Comparison of ENCODE assay signal across 14 cellular contexts in genomic region chr15:32867313-32867626, GRCh38.
DNase-seq lines count a peak whose midpoint lies in the region; ATAC-seq, FAIRE-seq and TF ChIP-seq lines count a peak whose summit lies in the region.
"Had no signal": no experiment of that assay in that cellular context is flagged by ENCODE, and none has a peak within 500 bp of the region (broad histone marks: within the 10 kb centered on the region; RNA-seq: fewer than 3 reads in every experiment).

No MANE protein-coding gene starts in this region.

- TF ChIP-seq RAD21 in A549 (conservative IDR thresholded peaks at IDR 0.05 in 1 of 2, IDR thresholded peaks at IDR 0.05 in 1 of 2) = no peak

- no peaks in the 10 kb centered on the region for H3K9me3 ChIP-seq in A549
- no peaks in the 10 kb centered on the region for H3K9me3 ChIP-seq in testis
- H3K9me3 ChIP-seq in colonic mucosa = no peaks in the 10 kb centered on the region

- H3K4me3 ChIP-seq in A549 = no peak overlapping the region; the same call in 2 of the 3 replicates
- H3K4me3 ChIP-seq in testis = no peak overlapping the region
- no peak overlapping the region for H3K4me3 ChIP-seq in colonic mucosa

- CTCF ChIA-PET in A549 (lab: Yijun Ruan, JAX) = interaction anchor here (0.6 to 1.9 kb wide), 9 partner anchors 9 to 205 kb away, joined by 3 to 8 read pairs (median 3); no protein-coding TSS in a partner anchor

- POLR2A ChIA-PET in A549 (lab: Yijun Ruan, JAX) = interaction anchor here (0.6 to 1.7 kb wide), 6 partner anchors 11 to 89 kb away, joined by 3 to 7 read pairs (median 4); no protein-coding TSS in a partner anchor

- ATAC-seq in A549 (peak; percentile 91 to 97), HG02970 (IDR thresholded peaks at IDR 0.05; ENCODE audit: low FRiP score, unreplicated experiment) (no peak)
- ATAC-seq: CD8-positive, alpha-beta T cell had no signal

- peaks cover 88% of the 10 kb centered on the region for H3K4me1 Mint-ChIP-seq in HFFc6 (ENCODE audit: low read depth)

- intact Hi-C loops in testis (cut with DNase I; ENCODE audit: low total_unique reads) (no loop called here), colonic mucosa (cut with DNase I) (no loop called here)

- H3K27ac ChIP-seq in A549 = peak overlapping the region; percentile 89
- no peak overlapping the region for H3K27ac ChIP-seq in testis
- H3K27ac ChIP-seq in colonic mucosa = no peak overlapping the region

- H3K4me1 ChIP-seq in A549 = peaks cover 45% of the 10 kb centered on the region
- no peaks in the 10 kb centered on the region for H3K4me1 ChIP-seq in testis
- H3K4me1 ChIP-seq in colonic mucosa = no peaks in the 10 kb centered on the region

- H3K9ac ChIP-seq in colonic mucosa (ENCODE audit: low read depth in 2 of 2, low read length in 2 of 2) = no peak overlapping the region

- TF ChIP-seq EP300 in A549 (IDR thresholded peaks at IDR 0.05) = 0 out of 5 replicates have a peak, but pooled peaks of 1 of the 2 experiments have one; percentile 27

- peak; percentile 96 for FAIRE-seq in A549 (lab: Jason Lieb, UNC)

- no peaks in the 10 kb centered on the region for H3K36me3 ChIP-seq in testis (ENCODE audit: low read depth, missing control alignments)
- no peaks in the 10 kb centered on the region for H3K36me3 ChIP-seq in colonic mucosa

- peak; percentile 78 to 93 for DNase-seq in A549 (ENCODE audit: low read depth in 1 of 2, low spot score in 1 of 2)
- peak; percentile 74 for DNase-seq in HFFc6
- peak; percentile 72 for DNase-seq in amniotic epithelial cell (ENCODE audit: low read depth)
- peak; percentile 88 for DNase-seq in iris pigment epithelial cell (ENCODE audit: low read depth)
- DNase-seq in DMS79 treated with DMSO at 0.1 percent for 48 hours (lab: John Stamatoyannopoulos, UW) = no peak
- no peak for DNase-seq in testis
- no peak for DNase-seq in colonic mucosa
- DNase-seq: activated B cell treated with CpG ODN at 0.5 μM for 24 hours; activated naive CD8-positive, alpha-beta T cell treated with anti-CD3 and anti-CD28 coated beads, Interleukin-2, amount 10 ng/mL, durations not matched to agents 7 days and 5 days; CD8-positive, alpha-beta T cell; H9; NCI-H524; occipital lobe had no signal

- H3K4me2 ChIP-seq in A549 = peak overlapping the region; percentile 72

- H3K27me3 ChIP-seq in testis (no peaks in the 10 kb centered on the region), colonic mucosa (no peaks in the 10 kb centered on the region)

- WGBS in A549 (ENCODE audit: missing lambda C conversion rate) = 13% methylated on average over 9 of the region's 9 CpGs
- 93 to 95% methylated on average over 9 of the region's 9 CpGs for WGBS in testis, 2 donors

- no peak for TF ChIP-seq POLR2A in A549 (IDR thresholded peaks at IDR 0.05; ENCODE audit: low read length)
- no peak for TF ChIP-seq POLR2A in testis (IDR thresholded peaks at IDR 0.05)

- H3K4me3 Mint-ChIP-seq in HFFc6 = peak overlapping the region; percentile 40
- H3K4me3 Mint-ChIP-seq: activated B cell treated with CpG ODN at 0.5 μM for 24 hours; activated naive CD8-positive, alpha-beta T cell treated with anti-CD3 and anti-CD28 coated beads, Interleukin-2, amount 10 ng/mL, durations not matched to agents 7 days and 5 days; CD8-positive, alpha-beta T cell; H9 had no signal

- TF ChIP-seq CTCF in A549 (IDR thresholded peaks at IDR 0.05) (no peak), HFFc6 (IDR thresholded peaks at IDR 0.05) (no peak), testis (IDR thresholded peaks at IDR 0.05) (no peak), colonic mucosa (IDR thresholded peaks at IDR 0.05) (no peak)

- no peaks in the 10 kb centered on the region for H3K9me3 Mint-ChIP-seq in HFFc6
- H3K9me3 Mint-ChIP-seq: activated B cell treated with CpG ODN at 0.5 μM for 24 hours; activated naive CD8-positive, alpha-beta T cell treated with anti-CD3 and anti-CD28 coated beads, Interleukin-2, amount 10 ng/mL, durations not matched to agents 7 days and 5 days; CD8-positive, alpha-beta T cell; H9 had no signal

- H3K27ac Mint-ChIP-seq in HFFc6 = peak overlapping the region; percentile 96
- H3K27ac Mint-ChIP-seq: activated B cell treated with CpG ODN at 0.5 μM for 24 hours; activated naive CD8-positive, alpha-beta T cell treated with anti-CD3 and anti-CD28 coated beads, Interleukin-2, amount 10 ng/mL, durations not matched to agents 7 days and 5 days; CD8-positive, alpha-beta T cell had no signal

- H3K36me3 Mint-ChIP-seq in HFFc6 (ENCODE audit: low read depth) = peaks cover 41% of the 10 kb centered on the region
- H3K36me3 Mint-ChIP-seq: activated naive CD8-positive, alpha-beta T cell treated with anti-CD3 and anti-CD28 coated beads, Interleukin-2, amount 10 ng/mL, durations not matched to agents 7 days and 5 days; CD8-positive, alpha-beta T cell had no signal

- H3K27me3 Mint-ChIP-seq in HFFc6 (ENCODE audit: insufficient read depth) = peaks cover 9% of the 10 kb centered on the region
- H3K27me3 Mint-ChIP-seq: activated B cell treated with CpG ODN at 0.5 μM for 24 hours had no signal

TF ChIP-seq in A549, 52 proteins besides CTCF, POLR2A, EP300 and RAD21 (continues in another document):
- no peak for TF ChIP-seq SMC3 (IDR thresholded peaks at IDR 0.05)
- TF ChIP-seq, protein P1, sequence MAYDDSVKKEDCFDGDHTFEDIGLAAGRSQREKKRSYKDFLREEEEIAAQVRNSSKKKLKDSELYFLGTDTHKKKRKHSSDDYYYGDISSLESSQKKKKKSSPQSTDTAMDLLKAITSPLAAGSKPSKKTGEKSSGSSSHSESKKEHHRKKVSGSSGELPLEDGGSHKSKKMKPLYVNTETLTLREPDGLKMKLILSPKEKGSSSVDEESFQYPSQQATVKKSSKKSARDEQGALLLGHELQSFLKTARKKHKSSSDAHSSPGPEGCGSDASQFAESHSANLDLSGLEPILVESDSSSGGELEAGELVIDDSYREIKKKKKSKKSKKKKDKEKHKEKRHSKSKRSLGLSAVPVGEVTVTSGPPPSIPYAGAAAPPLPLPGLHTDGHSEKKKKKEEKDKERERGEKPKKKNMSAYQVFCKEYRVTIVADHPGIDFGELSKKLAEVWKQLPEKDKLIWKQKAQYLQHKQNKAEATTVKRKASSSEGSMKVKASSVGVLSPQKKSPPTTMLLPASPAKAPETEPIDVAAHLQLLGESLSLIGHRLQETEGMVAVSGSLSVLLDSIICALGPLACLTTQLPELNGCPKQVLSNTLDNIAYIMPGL (CRISPR knock-in tag; IDR thresholded peaks at IDR 0.05; ENCODE audit: borderline replicate concordance) = no peak
- TF ChIP-seq BCL3 (IDR thresholded peaks at IDR 0.05) = 0 out of 3 replicates have a peak, but pooled peaks have one; percentile 40
- no peak for TF ChIP-seq RCOR1 (IDR thresholded peaks at IDR 0.05; ENCODE audit: low read depth, low read length)
- no peak; the same call in 1 of the 2 replicates for TF ChIP-seq HOXB13 (CRISPR knock-in tag; IDR thresholded peaks at IDR 0.05; ENCODE audit: low read depth)
- no peak for TF ChIP-seq SREBF2 (IDR thresholded peaks at IDR 0.05)
- TF ChIP-seq ZNF302 (CRISPR knock-in tag; IDR thresholded peaks at IDR 0.05) = peak; percentile 80; the same call in 1 of the 2 replicates
- TF ChIP-seq, protein P2, sequence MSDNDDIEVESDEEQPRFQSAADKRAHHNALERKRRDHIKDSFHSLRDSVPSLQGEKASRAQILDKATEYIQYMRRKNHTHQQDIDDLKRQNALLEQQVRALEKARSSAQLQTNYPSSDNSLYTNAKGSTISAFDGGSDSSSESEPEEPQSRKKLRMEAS (IDR thresholded peaks at IDR 0.05) = peak; percentile 59; the same call in 1 of the 2 replicates
- TF ChIP-seq CBX2 (IDR thresholded peaks at IDR 0.05; ENCODE audit: borderline replicate concordance, low read depth) = no peak
- TF ChIP-seq ZFP36 (IDR thresholded peaks at IDR 0.05; ENCODE audit: borderline replicate concordance, partially characterized antibody) = no peak
- TF ChIP-seq KDM5A (IDR thresholded peaks at IDR 0.05) = no peak
- TF ChIP-seq USF2 (IDR thresholded peaks at IDR 0.05) = no peak
- no peak for TF ChIP-seq POLR2AphosphoS2 (conservative IDR thresholded peaks at IDR 0.05; ENCODE audit: low read length)
- TF ChIP-seq MYC (IDR thresholded peaks at IDR 0.05; ENCODE audit: borderline replicate concordance, low read length) = no peak
- peak; percentile 98 for TF ChIP-seq MAFK (IDR thresholded peaks at IDR 0.05; ENCODE audit: partially characterized antibody)
- 0 out of 2 replicates have a peak, but pooled peaks have one; percentile 37 for TF ChIP-seq NFE2L2 (conservative IDR thresholded peaks at IDR 0.05; ENCODE audit: low read length)
- TF ChIP-seq JUN (IDR thresholded peaks at IDR 0.05) = peak in 1 of 2 experiments; percentile 53; a peak in 1 of 5 replicates
- TF ChIP-seq TFCP2L1 (CRISPR knock-in tag; IDR thresholded peaks at IDR 0.05) = no peak
- 0 out of 2 replicates have a peak, but pooled peaks have one; percentile 18 for TF ChIP-seq FOSL2 (IDR thresholded peaks at IDR 0.05)
- peak; percentile 72 for TF ChIP-seq FOSL2 (CRISPR knock-in tag; IDR thresholded peaks at IDR 0.05)
- no peak for TF ChIP-seq CBX8 (IDR thresholded peaks at IDR 0.05)
- TF ChIP-seq CHD2 (IDR thresholded peaks at IDR 0.05; ENCODE audit: low read length, partially characterized antibody) = no peak
- no peak for TF ChIP-seq EHMT2 (IDR thresholded peaks at IDR 0.05; ENCODE audit: low read depth)
- no peak for TF ChIP-seq CEBPB (IDR thresholded peaks at IDR 0.05)
- no peak for TF ChIP-seq NPAS2 (CRISPR knock-in tag; IDR thresholded peaks at IDR 0.05; ENCODE audit: borderline replicate concordance)
- no peak for TF ChIP-seq RARB (CRISPR knock-in tag; IDR thresholded peaks at IDR 0.05)
- TF ChIP-seq FOSB (CRISPR knock-in tag; IDR thresholded peaks at IDR 0.05) = no peak

Comparison
In these comparisons a context has a peak if more than half of its experiments do, and no peak if none do; other contexts are left out.
1. DNase-seq: peak in A549 (2 of 2), HFFc6 (single experiment), amniotic epithelial cell (single experiment) and iris pigment epithelial cell (single experiment); none in DMS79 treated with DMSO at 0.1 percent for 48 hours (single experiment), testis (single experiment) and colonic mucosa (single experiment).
2. H3K27ac ChIP-seq: peak in A549 (2 of 2); none in testis (0 of 2) and colonic mucosa (single experiment).